ENCODE assay signal across 14 cellular contexts in the genomic region with DNA sequence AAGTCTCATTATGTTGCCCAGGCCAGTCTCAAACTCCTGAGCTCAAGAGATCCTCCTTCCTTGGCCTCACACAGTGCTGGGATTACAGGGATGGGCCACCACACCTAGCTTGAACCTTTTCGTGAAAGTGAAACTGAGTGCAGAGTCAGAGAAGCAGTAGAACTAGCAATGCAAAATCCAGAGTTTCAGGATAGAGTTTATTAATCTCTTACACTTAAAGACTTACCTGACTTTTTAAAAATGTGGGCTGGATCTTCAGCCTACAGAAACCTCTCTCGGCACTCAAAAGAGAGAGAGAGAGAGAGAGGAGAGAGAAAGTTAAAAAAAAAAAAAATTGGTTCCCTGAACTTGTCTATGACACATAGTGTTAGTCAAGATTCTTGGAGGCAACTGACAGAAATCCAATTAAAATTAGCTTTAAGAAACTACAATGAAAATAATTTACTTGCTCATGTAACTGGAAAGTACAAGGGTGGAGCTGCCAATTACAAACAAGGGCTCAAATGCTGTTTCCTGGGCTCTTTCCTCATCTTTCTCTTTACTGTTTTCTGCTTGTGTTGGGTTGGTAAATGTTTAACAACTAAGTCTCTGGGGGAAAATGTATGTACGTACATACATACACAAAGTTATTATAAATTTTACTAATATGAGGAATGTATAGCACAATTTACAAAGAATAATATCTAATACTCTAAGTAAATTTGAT.
A peak's percentile ranks its signal among the peaks of the same experiment; 100 is the strongest.
DNase-seq lines count a peak whose midpoint lies in the region; ATAC-seq and TF ChIP-seq lines count a peak whose summit lies in the region.
"Had no signal": no experiment of that assay in that cellular context is flagged by ENCODE, and none has a peak within 500 bp of the region (broad histone marks: within the 10 kb centered on the region; RNA-seq: fewer than 3 reads in every experiment).

No MANE protein-coding gene starts in this region.

- H3K4me1 Mint-ChIP-seq in T-helper 17 cell: peaks cover 9% of the 10 kb centered on the region
- H3K4me1 Mint-ChIP-seq in natural killer cell: peaks cover 33% of the 10 kb centered on the region in 2 donors

- no peak overlapping the region for H3K27ac Mint-ChIP-seq in T-helper 17 cell
- peak overlapping the region in 1 of 2 donors; percentile 16 for H3K27ac Mint-ChIP-seq in natural killer cell

- H3K9me3 Mint-ChIP-seq in natural killer cell: no peaks in the 10 kb centered on the region

- no peak for TF ChIP-seq CTCF in GM12865 (IDR thresholded peaks at IDR 0.05; ENCODE audit: insufficient read depth, low read depth, low read length, missing control alignments)
- no peak for TF ChIP-seq CTCF in natural killer cell (IDR thresholded peaks at IDR 0.05)

- H3K36me3 Mint-ChIP-seq in T-helper 17 cell (ENCODE audit: low read depth): peaks cover 2% of the 10 kb centered on the region
- H3K36me3 Mint-ChIP-seq in natural killer cell: peaks cover 9% of the 10 kb centered on the region

- DNase-seq in GM12865 (ENCODE audit: low read depth): peak; percentile 15
- no peak for DNase-seq in T-helper 17 cell
- DNase-seq in hepatic stellate cell (ENCODE audit: low spot score): no peak
- no peak for DNase-seq in GM19240 (ENCODE audit: insufficient read length, low spot score)
- DNase-seq in natural killer cell: no peak
- DNase-seq in SIG-M5 treated with dmso at 0.1 percent for 504 hours (lab: John Stamatoyannopoulos, UW; ENCODE audit: unreplicated experiment): no peak
- DNase-seq: hypothalamus, IMR-90, NCI-H1436 treated with DMSO at 0.1 percent for 48 hours, NCI-H526 treated with DMSO at 0.1 percent for 48 hours, SIG-M5 had no signal

- H3K27me3 Mint-ChIP-seq in T-helper 17 cell (no peaks in the 10 kb centered on the region), natural killer cell (ENCODE audit: low read depth in 2 of 2) (peaks cover 3 to 8% of the 10 kb centered on the region in 2 donors)

- ATAC-seq in GM19438 (IDR thresholded peaks at IDR 0.05; ENCODE audit: low read depth, unreplicated experiment): peak; percentile 65
- peak; percentile 52 for ATAC-seq in HG03025 (IDR thresholded peaks at IDR 0.05; ENCODE audit: low FRiP score, unreplicated experiment)
- no peak for ATAC-seq in T-helper 17 cell
- no peak for ATAC-seq in natural killer cell

- no peak overlapping the region for H3K4me3 ChIP-seq in GM12865 (ENCODE audit: low read depth, low read length)

- H3K4me3 Mint-ChIP-seq in T-helper 17 cell: peak overlapping the region; percentile 28
- H3K4me3 Mint-ChIP-seq in natural killer cell: no peak overlapping the region
- H3K4me3 Mint-ChIP-seq: neural crest cell had no signal

- H3K9me3 ChIP-seq in T-helper 17 cell (ENCODE audit: control insufficient read depth, low read length, poor library complexity, severe bottlenecking): no peaks in the 10 kb centered on the region

- intact Hi-C loops in natural killer cell (cut with micrococcal nuclease): no loop called here

Comparison
In these comparisons a context has a peak if more than half of its experiments do, and no peak if none do; other contexts are left out.
1. ATAC-seq: peak in GM19438 (single experiment) and HG03025 (single experiment); none in T-helper 17 cell (single experiment) and natural killer cell (0 of 3).